17 cellular contexts compared by ENCODE assay signal in genomic region chr1:25620701-25621350, GRCh38. TPM values are rescaled to one million over a fixed set of nuclear protein-coding genes. Genes with fewer than 3 reads are reported as not detected.
DNase-seq lines count a peak whose midpoint lies in the region; ATAC-seq lines count a peak whose summit lies in the region.
"Had no signal": no experiment of that assay in that cellular context is flagged by ENCODE, and none has a peak within 500 bp of the region (broad histone marks: within the 10 kb centered on the region; RNA-seq: fewer than 3 reads in every experiment).

No MANE protein-coding gene starts in this region.

- intact Hi-C loops in activated naive CD4-positive, alpha-beta T cell treated with anti-CD3 and anti-CD28 coated beads for 36 hours (cut with micrococcal nuclease): loop anchor here (2.0 kb wide), 1 partner anchor 58 kb away; no protein-coding TSS in a partner anchor

- CTCF ChIA-PET in activated naive CD4-positive, alpha-beta T cell treated with anti-CD3 and anti-CD28 coated beads for 36 hours (lab: Charles Lee): interaction anchor here (0.6 to 3.7 kb wide), 19 partner anchors 11 to 274 kb away, joined by 3 to 32 read pairs (median 6); partner anchors contain the start of gene AUNIP

- H3K27me3 Mint-ChIP-seq in activated naive CD4-positive, alpha-beta T cell treated with anti-CD3 and anti-CD28 coated beads for 36 hours (ENCODE audit: low read depth): no peaks in the 10 kb centered on the region
- peaks cover 7% of the 10 kb centered on the region for H3K27me3 Mint-ChIP-seq in activated T-helper 17 cell treated with anti-CD3 and anti-CD28 coated beads, Interleukin-2, amount 50 U/mL, for 72 hours

- peaks cover 73% of the 10 kb centered on the region for H3K4me1 Mint-ChIP-seq in activated naive CD4-positive, alpha-beta T cell treated with anti-CD3 and anti-CD28 coated beads for 36 hours (ENCODE audit: low read depth)
- peaks cover 53% of the 10 kb centered on the region for H3K4me1 Mint-ChIP-seq in activated T-helper 17 cell treated with anti-CD3 and anti-CD28 coated beads, Interleukin-2, amount 50 U/mL, for 72 hours

- H3K36me3 Mint-ChIP-seq in activated naive CD4-positive, alpha-beta T cell treated with anti-CD3 and anti-CD28 coated beads for 36 hours (ENCODE audit: low read depth): no peaks in the 10 kb centered on the region
- H3K36me3 Mint-ChIP-seq in activated T-helper 17 cell treated with anti-CD3 and anti-CD28 coated beads, Interleukin-2, amount 50 U/mL, for 72 hours (ENCODE audit: low read depth): no peaks in the 10 kb centered on the region
- H3K36me3 Mint-ChIP-seq: memory B cell had no signal

- H3K4me3 ChIP-seq in endocrine pancreas (ENCODE audit: control insufficient read depth, insufficient read depth, low read length): peak overlapping the region; percentile 37
- H3K4me3 ChIP-seq: ovary, tibial nerve had no signal

- peaks cover 10% of the 10 kb centered on the region for H3K4me1 ChIP-seq in endocrine pancreas (ENCODE audit: control insufficient read depth, insufficient read depth, low read length)

- no peak overlapping the region for H3K9ac ChIP-seq in endocrine pancreas (ENCODE audit: control insufficient read depth, insufficient read depth, low read length)

- no peak for DNase-seq in activated naive CD4-positive, alpha-beta T cell treated with anti-CD3 and anti-CD28 coated beads for 36 hours
- no peak for DNase-seq in activated naive CD4-positive, alpha-beta T cell (lab: John Stamatoyannopoulos, UW)
- DNase-seq in stimulated activated CD4-positive, alpha-beta T cell treated with anti-CD3 and anti-CD28 coated beads, Interleukin-4, amount 100 ng/mL, for 1 hour: no peak
- DNase-seq: cortex of kidney, DND-41, NCI-H146, NCI-H526, ovary, Peyer's patch, spleen had no signal

- peak overlapping the region; percentile 88 for H3K4me3 Mint-ChIP-seq in activated naive CD4-positive, alpha-beta T cell treated with anti-CD3 and anti-CD28 coated beads for 36 hours
- H3K4me3 Mint-ChIP-seq in activated T-helper 17 cell treated with anti-CD3 and anti-CD28 coated beads, Interleukin-2, amount 50 U/mL, for 72 hours: peak overlapping the region; percentile 89
- H3K4me3 Mint-ChIP-seq: memory B cell had no signal

- no peak overlapping the region for H3K27ac Mint-ChIP-seq in activated naive CD4-positive, alpha-beta T cell treated with anti-CD3 and anti-CD28 coated beads for 36 hours
- peak overlapping the region; percentile 69 for H3K27ac Mint-ChIP-seq in activated T-helper 17 cell treated with anti-CD3 and anti-CD28 coated beads, Interleukin-2, amount 50 U/mL, for 72 hours
- H3K27ac Mint-ChIP-seq: memory B cell had no signal

- ATAC-seq in activated T-helper 17 cell treated with anti-CD3 and anti-CD28 coated beads, Interleukin-2, amount 50 U/mL, for 72 hours (replicated peaks): no peak
- ATAC-seq in GM18873 (IDR thresholded peaks at IDR 0.05; ENCODE audit: low FRiP score, unreplicated experiment): no peak
- ATAC-seq in HG03280 (IDR thresholded peaks at IDR 0.05; ENCODE audit: unreplicated experiment): no peak

- no peaks in the 10 kb centered on the region for H3K36me3 ChIP-seq in endocrine pancreas (ENCODE audit: control insufficient read depth, insufficient read depth, low read length)
- H3K36me3 ChIP-seq: ovary, Peyer's patch, spleen, tibial nerve had no signal

- no peaks in the 10 kb centered on the region for H3K27me3 ChIP-seq in endocrine pancreas (ENCODE audit: control insufficient read depth, insufficient read depth, low read length)
- H3K27me3 ChIP-seq: ovary, Peyer's patch, tibial nerve had no signal

- H3K27ac ChIP-seq in temporal lobe (ENCODE audit: low read depth, low read length): peak overlapping the region; percentile 47
- H3K27ac ChIP-seq: ovary had no signal

- H3K9me3 Mint-ChIP-seq in activated naive CD4-positive, alpha-beta T cell treated with anti-CD3 and anti-CD28 coated beads for 36 hours: peaks cover under 1% of the 10 kb centered on the region
- no peaks in the 10 kb centered on the region for H3K9me3 Mint-ChIP-seq in activated T-helper 17 cell treated with anti-CD3 and anti-CD28 coated beads, Interleukin-2, amount 50 U/mL, for 72 hours
- H3K9me3 Mint-ChIP-seq: memory B cell had no signal

- no peaks in the 10 kb centered on the region for H3K9me3 ChIP-seq in endocrine pancreas (ENCODE audit: control insufficient read depth, low read length)
- H3K9me3 ChIP-seq: ovary, Peyer's patch, spleen, tibial nerve had no signal

RNA-seq across cellular contexts. Expression of gene MAN1C1, which starts 4.2 kb away (rescaled TPM):
- total RNA-seq in activated naive CD4-positive, alpha-beta T cell treated with anti-CD3 and anti-CD28 coated beads for 36 hours: 1 to 10 TPM; 4.9 to 6.3 TPM
- 1 to 10 TPM; 6.2 to 7.7 TPM for total RNA-seq in activated T-helper 17 cell treated with anti-CD3 and anti-CD28 coated beads, Interleukin-2, amount 50 U/mL, for 72 hours
- total RNA-seq in temporal lobe: 6.9 TPM
